ENCODE assay signal across 1 cellular context in the genomic region with DNA sequence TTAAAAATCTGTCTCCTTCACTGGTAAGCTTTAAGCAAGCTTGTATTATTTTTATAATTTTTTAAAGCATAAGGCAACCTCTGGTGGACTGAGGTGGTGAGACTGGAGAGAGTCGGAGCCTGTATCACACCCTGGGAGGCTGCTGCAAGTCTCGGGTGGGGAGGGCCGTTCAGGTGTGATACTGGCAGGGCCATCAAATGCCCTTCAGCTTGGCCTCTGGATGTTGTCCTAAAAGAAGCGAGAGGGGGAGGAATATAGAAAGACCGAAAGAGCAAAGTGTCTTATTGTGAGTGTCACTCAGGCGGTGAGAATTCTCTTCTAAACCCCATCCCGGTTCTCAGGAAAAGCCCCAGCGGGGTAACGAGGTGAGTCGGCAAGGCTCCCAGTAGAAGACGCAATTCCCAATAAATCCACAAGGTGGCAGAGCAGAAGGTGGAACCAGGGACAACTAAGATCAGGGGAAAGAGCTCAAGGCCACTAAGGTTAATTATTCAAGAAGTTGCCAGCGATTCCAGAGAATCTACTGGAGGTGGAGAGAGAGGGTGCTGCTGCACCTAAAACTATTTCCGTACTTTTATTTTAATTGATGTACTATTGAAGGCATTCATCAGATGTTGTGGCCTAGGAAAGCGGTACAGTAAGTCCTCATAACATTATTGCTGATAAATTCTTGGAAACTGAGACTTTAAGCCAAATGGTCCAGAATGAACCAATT.
TF ChIP-seq lines count a peak whose summit lies in the region.

No MANE protein-coding gene starts in this region.

TF ChIP-seq in HepG2, 621 proteins besides CTCF, POLR2A, EP300 and RAD21 (continued from another document and continues in another):
- TF ChIP-seq, protein P1, sequence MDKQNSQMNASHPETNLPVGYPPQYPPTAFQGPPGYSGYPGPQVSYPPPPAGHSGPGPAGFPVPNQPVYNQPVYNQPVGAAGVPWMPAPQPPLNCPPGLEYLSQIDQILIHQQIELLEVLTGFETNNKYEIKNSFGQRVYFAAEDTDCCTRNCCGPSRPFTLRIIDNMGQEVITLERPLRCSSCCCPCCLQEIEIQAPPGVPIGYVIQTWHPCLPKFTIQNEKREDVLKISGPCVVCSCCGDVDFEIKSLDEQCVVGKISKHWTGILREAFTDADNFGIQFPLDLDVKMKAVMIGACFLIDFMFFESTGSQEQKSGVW (CRISPR knock-in tag; IDR thresholded peaks at IDR 0.05; ENCODE audit: borderline replicate concordance) = no peak
- no peak for TF ChIP-seq MTF1 (CRISPR knock-in tag; IDR thresholded peaks at IDR 0.05)
- no peak; the same call in 1 of the 2 replicates for TF ChIP-seq SMYD3 (CRISPR knock-in tag; IDR thresholded peaks at IDR 0.05)
- TF ChIP-seq, protein P2, sequence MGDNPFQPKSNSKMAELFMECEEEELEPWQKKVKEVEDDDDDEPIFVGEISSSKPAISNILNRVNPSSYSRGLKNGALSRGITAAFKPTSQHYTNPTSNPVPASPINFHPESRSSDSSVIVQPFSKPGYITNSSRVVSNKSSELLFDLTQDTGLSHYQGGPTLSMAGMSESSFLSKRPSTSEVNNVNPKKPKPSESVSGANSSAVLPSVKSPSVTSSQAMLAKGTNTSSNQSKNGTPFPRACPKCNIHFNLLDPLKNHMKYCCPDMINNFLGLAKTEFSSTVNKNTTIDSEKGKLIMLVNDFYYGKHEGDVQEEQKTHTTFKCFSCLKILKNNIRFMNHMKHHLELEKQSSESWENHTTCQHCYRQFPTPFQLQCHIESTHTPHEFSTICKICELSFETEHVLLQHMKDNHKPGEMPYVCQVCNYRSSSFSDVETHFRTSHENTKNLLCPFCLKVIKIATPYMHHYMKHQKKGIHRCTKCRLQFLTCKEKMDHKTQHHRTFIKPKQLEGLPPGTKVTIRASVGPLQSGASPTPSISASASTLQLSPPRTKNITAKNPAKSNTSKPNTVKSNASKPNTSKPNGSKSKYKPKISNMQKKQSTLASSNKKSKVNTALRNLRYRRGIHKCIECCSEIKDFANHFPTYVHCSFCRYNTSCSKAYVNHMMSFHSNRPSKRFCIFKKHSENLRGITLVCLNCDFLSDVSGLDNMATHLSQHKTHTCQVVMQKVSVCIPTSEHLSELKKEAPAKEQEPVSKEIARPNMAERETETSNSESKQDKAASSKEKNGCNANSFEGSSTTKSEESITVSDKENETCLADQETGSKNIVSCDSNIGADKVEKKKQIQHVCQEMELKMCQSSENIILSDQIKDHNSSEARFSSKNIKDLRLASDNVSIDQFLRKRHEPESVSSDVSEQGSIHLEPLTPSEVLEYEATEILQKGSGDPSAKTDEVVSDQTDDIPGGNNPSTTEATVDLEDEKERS (CRISPR knock-in tag; IDR thresholded peaks at IDR 0.05) = no peak
- TF ChIP-seq, protein P3, sequence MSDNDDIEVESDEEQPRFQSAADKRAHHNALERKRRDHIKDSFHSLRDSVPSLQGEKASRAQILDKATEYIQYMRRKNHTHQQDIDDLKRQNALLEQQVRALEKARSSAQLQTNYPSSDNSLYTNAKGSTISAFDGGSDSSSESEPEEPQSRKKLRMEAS (IDR thresholded peaks at IDR 0.05) = no peak
- TF ChIP-seq TOE1 (CRISPR knock-in tag; IDR thresholded peaks at IDR 0.05) = no peak
- TF ChIP-seq KDM5A (IDR thresholded peaks at IDR 0.05; ENCODE audit: borderline replicate concordance, low read length) = no peak
- TF ChIP-seq, protein P4, sequence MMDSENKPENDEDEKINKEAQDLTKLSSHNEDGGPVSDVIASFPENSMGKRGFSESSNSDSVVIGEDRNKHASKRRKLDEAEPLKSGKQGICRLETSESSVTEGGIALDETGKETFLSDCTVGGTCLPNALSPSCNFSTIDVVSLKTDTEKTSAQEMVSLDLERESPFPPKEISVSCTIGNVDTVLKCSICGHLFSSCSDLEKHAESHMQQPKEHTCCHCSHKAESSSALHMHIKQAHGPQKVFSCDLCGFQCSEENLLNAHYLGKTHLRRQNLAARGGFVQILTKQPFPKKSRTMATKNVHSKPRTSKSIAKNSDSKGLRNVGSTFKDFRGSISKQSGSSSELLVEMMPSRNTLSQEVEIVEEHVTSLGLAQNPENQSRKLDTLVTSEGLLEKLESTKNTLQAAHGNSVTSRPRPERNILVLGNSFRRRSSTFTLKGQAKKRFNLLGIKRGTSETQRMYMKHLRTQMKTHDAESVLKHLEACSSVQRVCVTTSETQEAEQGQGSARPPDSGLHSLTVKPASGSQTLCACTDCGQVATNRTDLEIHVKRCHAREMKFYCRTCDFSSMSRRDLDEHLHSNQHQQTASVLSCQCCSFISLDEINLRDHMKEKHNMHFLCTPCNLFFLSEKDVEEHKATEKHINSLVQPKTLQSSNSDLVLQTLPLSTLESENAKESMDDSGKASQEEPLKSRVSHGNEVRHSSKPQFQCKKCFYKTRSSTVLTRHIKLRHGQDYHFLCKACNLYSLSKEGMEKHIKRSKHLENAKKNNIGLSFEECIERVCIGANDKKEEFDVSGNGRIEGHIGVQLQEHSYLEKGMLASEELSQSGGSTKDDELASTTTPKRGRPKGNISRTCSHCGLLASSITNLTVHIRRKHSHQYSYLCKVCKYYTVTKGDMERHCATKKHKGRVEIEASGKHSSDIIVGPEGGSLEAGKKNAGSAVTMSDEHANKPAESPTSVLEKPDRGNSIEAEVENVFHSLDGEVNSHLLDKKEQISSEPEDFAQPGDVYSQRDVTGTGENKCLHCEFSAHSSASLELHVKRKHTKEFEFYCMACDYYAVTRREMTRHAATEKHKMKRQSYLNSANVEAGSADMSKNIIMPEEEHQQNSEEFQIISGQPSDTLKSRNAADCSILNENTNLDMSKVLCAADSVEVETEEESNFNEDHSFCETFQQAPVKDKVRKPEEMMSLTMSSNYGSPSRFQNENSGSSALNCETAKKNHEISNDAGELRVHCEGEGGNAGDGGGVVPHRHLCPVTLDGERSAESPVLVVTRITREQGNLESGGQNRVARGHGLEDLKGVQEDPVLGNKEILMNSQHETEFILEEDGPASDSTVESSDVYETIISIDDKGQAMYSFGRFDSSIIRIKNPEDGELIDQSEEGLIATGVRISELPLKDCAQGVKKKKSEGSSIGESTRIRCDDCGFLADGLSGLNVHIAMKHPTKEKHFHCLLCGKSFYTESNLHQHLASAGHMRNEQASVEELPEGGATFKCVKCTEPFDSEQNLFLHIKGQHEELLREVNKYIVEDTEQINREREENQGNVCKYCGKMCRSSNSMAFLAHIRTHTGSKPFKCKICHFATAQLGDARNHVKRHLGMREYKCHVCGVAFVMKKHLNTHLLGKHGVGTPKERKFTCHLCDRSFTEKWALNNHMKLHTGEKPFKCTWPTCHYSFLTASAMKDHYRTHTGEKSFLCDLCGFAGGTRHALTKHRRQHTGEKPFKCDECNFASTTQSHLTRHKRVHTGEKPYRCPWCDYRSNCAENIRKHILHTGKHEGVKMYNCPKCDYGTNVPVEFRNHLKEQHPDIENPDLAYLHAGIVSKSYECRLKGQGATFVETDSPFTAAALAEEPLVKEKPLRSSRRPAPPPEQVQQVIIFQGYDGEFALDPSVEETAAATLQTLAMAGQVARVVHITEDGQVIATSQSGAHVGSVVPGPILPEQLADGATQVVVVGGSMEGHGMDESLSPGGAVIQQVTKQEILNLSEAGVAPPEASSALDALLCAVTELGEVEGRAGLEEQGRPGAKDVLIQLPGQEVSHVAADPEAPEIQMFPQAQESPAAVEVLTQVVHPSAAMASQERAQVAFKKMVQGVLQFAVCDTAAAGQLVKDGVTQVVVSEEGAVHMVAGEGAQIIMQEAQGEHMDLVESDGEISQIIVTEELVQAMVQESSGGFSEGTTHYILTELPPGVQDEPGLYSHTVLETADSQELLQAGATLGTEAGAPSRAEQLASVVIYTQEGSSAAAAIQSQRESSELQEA (CRISPR knock-in tag; IDR thresholded peaks at IDR 0.05; ENCODE audit: not compliant biosample characterization) = no peak
- TF ChIP-seq PLRG1 (conservative IDR thresholded peaks at IDR 0.05) = no peak
- TF ChIP-seq TMF1 (CRISPR knock-in tag; IDR thresholded peaks at IDR 0.05; ENCODE audit: low read depth) = no peak
- TF ChIP-seq ZNF234 (CRISPR knock-in tag; conservative IDR thresholded peaks at IDR 0.05) = no peak
- TF ChIP-seq GPN1 (CRISPR knock-in tag; IDR thresholded peaks at IDR 0.05; ENCODE audit: borderline replicate concordance) = no peak
- TF ChIP-seq CBX1 (IDR thresholded peaks at IDR 0.05; ENCODE audit: low read depth) = no peak
- TF ChIP-seq, protein P5, sequence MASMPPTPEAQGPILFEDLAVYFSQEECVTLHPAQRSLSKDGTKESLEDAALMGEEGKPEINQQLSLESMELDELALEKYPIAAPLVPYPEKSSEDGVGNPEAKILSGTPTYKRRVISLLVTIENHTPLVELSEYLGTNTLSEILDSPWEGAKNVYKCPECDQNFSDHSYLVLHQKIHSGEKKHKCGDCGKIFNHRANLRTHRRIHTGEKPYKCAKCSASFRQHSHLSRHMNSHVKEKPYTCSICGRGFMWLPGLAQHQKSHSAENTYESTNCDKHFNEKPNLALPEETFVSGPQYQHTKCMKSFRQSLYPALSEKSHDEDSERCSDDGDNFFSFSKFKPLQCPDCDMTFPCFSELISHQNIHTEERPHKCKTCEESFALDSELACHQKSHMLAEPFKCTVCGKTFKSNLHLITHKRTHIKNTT (CRISPR knock-in tag; IDR thresholded peaks at IDR 0.05) = no peak
- TF ChIP-seq, protein P6, sequence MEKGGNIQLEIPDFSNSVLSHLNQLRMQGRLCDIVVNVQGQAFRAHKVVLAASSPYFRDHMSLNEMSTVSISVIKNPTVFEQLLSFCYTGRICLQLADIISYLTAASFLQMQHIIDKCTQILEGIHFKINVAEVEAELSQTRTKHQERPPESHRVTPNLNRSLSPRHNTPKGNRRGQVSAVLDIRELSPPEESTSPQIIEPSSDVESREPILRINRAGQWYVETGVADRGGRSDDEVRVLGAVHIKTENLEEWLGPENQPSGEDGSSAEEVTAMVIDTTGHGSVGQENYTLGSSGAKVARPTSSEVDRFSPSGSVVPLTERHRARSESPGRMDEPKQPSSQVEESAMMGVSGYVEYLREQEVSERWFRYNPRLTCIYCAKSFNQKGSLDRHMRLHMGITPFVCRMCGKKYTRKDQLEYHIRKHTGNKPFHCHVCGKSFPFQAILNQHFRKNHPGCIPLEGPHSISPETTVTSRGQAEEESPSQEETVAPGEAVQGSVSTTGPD (CRISPR knock-in tag; IDR thresholded peaks at IDR 0.05) = no peak
- TF ChIP-seq CBX2 (IDR thresholded peaks at IDR 0.05; ENCODE audit: low read depth, low read length) = no peak
- TF ChIP-seq CBX2 (CRISPR knock-in tag; IDR thresholded peaks at IDR 0.05; ENCODE audit: low read depth) = no peak
- TF ChIP-seq, protein P7, sequence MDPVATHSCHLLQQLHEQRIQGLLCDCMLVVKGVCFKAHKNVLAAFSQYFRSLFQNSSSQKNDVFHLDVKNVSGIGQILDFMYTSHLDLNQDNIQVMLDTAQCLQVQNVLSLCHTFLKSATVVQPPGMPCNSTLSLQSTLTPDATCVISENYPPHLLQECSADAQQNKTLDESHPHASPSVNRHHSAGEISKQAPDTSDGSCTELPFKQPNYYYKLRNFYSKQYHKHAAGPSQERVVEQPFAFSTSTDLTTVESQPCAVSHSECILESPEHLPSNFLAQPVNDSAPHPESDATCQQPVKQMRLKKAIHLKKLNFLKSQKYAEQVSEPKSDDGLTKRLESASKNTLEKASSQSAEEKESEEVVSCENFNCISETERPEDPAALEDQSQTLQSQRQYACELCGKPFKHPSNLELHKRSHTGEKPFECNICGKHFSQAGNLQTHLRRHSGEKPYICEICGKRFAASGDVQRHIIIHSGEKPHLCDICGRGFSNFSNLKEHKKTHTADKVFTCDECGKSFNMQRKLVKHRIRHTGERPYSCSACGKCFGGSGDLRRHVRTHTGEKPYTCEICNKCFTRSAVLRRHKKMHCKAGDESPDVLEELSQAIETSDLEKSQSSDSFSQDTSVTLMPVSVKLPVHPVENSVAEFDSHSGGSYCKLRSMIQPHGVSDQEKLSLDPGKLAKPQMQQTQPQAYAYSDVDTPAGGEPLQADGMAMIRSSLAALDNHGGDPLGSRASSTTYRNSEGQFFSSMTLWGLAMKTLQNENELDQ (CRISPR knock-in tag; IDR thresholded peaks at IDR 0.05; ENCODE audit: borderline replicate concordance) = peak; percentile 10; the same call in 1 of the 2 replicates
- TF ChIP-seq SSRP1 (CRISPR knock-in tag; IDR thresholded peaks at IDR 0.05) = no peak
- TF ChIP-seq TCF12 (IDR thresholded peaks at IDR 0.05) = no peak
- no peak for TF ChIP-seq TCF12 (CRISPR knock-in tag; IDR thresholded peaks at IDR 0.05)
- TF ChIP-seq ZNF572 (CRISPR knock-in tag; IDR thresholded peaks at IDR 0.05) = no peak
- TF ChIP-seq ZNF432 (CRISPR knock-in tag; IDR thresholded peaks at IDR 0.05; ENCODE audit: borderline replicate concordance) = no peak
- no peak for TF ChIP-seq ZNF773 (CRISPR knock-in tag; IDR thresholded peaks at IDR 0.05; ENCODE audit: borderline replicate concordance)
- TF ChIP-seq ZNF501 (CRISPR knock-in tag; IDR thresholded peaks at IDR 0.05) = no peak
- no peak for TF ChIP-seq NFE2L1 (CRISPR knock-in tag; IDR thresholded peaks at IDR 0.05; ENCODE audit: borderline replicate concordance)
- TF ChIP-seq, protein P8, sequence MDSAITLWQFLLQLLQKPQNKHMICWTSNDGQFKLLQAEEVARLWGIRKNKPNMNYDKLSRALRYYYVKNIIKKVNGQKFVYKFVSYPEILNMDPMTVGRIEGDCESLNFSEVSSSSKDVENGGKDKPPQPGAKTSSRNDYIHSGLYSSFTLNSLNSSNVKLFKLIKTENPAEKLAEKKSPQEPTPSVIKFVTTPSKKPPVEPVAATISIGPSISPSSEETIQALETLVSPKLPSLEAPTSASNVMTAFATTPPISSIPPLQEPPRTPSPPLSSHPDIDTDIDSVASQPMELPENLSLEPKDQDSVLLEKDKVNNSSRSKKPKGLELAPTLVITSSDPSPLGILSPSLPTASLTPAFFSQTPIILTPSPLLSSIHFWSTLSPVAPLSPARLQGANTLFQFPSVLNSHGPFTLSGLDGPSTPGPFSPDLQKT (CRISPR knock-in tag; IDR thresholded peaks at IDR 0.05; ENCODE audit: borderline replicate concordance) = no peak
- TF ChIP-seq, protein P9, sequence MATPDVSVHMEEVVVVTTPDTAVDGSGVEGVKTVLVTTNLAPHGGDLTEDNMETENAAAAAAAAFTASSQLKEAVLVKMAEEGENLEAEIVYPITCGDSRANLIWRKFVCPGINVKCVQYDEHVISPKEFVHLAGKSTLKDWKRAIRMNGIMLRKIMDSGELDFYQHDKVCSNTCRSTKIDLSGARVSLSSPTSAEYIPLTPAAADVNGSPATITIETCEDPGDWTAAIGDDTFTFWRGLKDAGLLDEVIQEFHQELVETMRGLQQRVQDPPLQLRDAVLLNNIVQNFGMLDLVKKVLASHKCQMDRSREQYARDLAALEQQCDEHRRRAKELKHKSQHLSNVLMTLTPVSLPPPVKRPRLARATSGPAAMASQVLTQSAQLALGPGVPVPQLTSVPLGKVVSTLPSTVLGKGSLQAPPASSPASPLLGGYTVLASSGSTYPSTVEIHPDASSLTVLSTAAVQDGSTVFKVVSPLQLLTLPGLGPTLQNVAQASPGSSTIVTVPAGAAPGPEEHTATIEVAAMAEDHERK (CRISPR knock-in tag; IDR thresholded peaks at IDR 0.05; ENCODE audit: low read depth) = no peak
- no peak for TF ChIP-seq XBP1 (CRISPR knock-in tag; IDR thresholded peaks at IDR 0.05)
- TF ChIP-seq MBD4 (IDR thresholded peaks at IDR 0.05; ENCODE audit: borderline replicate concordance, low read length) = no peak
- TF ChIP-seq, protein P10, sequence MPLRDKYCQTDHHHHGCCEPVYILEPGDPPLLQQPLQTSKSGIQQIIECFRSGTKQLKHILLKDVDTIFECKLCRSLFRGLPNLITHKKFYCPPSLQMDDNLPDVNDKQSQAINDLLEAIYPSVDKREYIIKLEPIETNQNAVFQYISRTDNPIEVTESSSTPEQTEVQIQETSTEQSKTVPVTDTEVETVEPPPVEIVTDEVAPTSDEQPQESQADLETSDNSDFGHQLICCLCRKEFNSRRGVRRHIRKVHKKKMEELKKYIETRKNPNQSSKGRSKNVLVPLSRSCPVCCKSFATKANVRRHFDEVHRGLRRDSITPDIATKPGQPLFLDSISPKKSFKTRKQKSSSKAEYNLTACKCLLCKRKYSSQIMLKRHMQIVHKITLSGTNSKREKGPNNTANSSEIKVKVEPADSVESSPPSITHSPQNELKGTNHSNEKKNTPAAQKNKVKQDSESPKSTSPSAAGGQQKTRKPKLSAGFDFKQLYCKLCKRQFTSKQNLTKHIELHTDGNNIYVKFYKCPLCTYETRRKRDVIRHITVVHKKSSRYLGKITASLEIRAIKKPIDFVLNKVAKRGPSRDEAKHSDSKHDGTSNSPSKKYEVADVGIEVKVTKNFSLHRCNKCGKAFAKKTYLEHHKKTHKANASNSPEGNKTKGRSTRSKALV (CRISPR knock-in tag; IDR thresholded peaks at IDR 0.05) = no peak
